Comparison of ENCODE assay signal across 16 cellular contexts in the genomic region with DNA sequence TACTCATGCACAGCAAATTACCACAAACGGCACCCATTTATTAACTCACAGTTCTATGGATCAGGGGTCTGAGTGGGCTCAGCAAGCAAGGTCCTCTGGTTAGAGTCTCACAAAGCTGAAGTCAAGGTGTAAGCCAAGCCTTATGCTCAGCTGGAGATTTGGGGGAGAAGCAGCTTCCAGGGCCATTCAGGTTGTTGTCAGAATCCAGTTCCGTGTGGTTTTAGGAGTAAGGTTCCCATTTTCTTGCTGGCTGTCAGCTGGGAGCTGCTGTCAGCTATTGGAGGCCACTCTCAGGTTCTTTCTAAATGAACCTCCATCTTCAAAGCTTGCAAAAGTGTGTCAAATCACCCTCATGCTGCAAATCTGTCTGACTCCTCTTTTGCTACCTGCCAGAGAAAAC. TPM values are rescaled to one million over a fixed set of nuclear protein-coding genes. Genes with fewer than 3 reads are reported as not detected.
DNase-seq lines count a peak whose midpoint lies in the region; ATAC-seq and TF ChIP-seq lines count a peak whose summit lies in the region.
"Had no signal": no experiment of that assay in that cellular context is flagged by ENCODE, and none has a peak within 500 bp of the region (broad histone marks: within the 10 kb centered on the region; RNA-seq: fewer than 3 reads in every experiment).

No MANE protein-coding gene starts in this region.

- no peaks in the 10 kb centered on the region for H3K27me3 ChIP-seq in left ventricle myocardium inferior (ENCODE audit: low read depth)
- H3K27me3 ChIP-seq in spleen (replicated peaks in 1 of 7), result peaks cover 0 to 8% (median 0%) of the 10 kb centered on the region in 7 donors
- no peaks in the 10 kb centered on the region for H3K27me3 ChIP-seq in effector memory CD4-positive, alpha-beta T cell (replicated peaks; ENCODE audit: control insufficient read depth, insufficient read depth, low read length, poor library complexity, severe bottlenecking)
- H3K27me3 ChIP-seq: BE2C had no signal

- intact Hi-C loops in left ventricle myocardium inferior (cut with micrococcal nuclease) (no loop called here), Right ventricle myocardium inferior (cut with DNase I) (no loop called here), spleen (cut with DNase I; ENCODE audit: low total_unique reads) (no loop called here)

- H3K4me3 ChIP-seq in left ventricle myocardium inferior, result no peak overlapping the region
- H3K4me3 ChIP-seq in spleen, result no peak overlapping the region
- no peak overlapping the region for H3K4me3 ChIP-seq in effector memory CD4-positive, alpha-beta T cell (ENCODE audit: insufficient read depth, low read depth, low read length, poor library complexity, severe bottlenecking)
- H3K4me3 ChIP-seq: A549, GM23338 had no signal

- no peak for ATAC-seq in Right ventricle myocardium inferior
- ATAC-seq in esophagus mucosa, result no peak
- ATAC-seq: A549, GM23338 had no signal

- H3K27ac ChIP-seq in left ventricle myocardium inferior (replicated peaks) (peak overlapping the region; percentile 89), spleen (peak overlapping the region in 7 of 8 donors; percentile 52 to 88 (median 75))
- H3K27ac ChIP-seq in effector memory CD4-positive, alpha-beta T cell (ENCODE audit: insufficient read depth, low read length, poor library complexity, severe bottlenecking), result no peak overlapping the region
- H3K27ac ChIP-seq: A549, C4-2B had no signal

- no peak for TF ChIP-seq POLR2A in spleen (IDR thresholded peaks at IDR 0.05)

- TF ChIP-seq CTCF in left ventricle myocardium inferior (IDR thresholded peaks at IDR 0.05; ENCODE audit: borderline replicate concordance), result no peak
- TF ChIP-seq CTCF in spleen (IDR thresholded peaks at IDR 0.05 in 8 of 11, conservative IDR thresholded peaks at IDR 0.05 in 3 of 11), result no peak

- no peak for DNase-seq in left ventricle myocardium inferior
- no peak for DNase-seq in Right ventricle myocardium inferior (ENCODE audit: missing footprints)
- peak; percentile 16 for DNase-seq in mesenteric fat pad (ENCODE audit: low spot score)
- DNase-seq in spleen, result no peak
- no peak for DNase-seq in effector memory CD4-positive, alpha-beta T cell
- DNase-seq: BE2C; CD4-positive, alpha-beta memory T cell; DMS153; EL; H7 had no signal

- 33 to 60% (median 45%) methylated on average over 2 of the region's 2 CpGs for WGBS in spleen, 5 donors

- peaks cover 48% of the 10 kb centered on the region for H3K4me1 ChIP-seq in left ventricle myocardium inferior
- H3K4me1 ChIP-seq in spleen, result peaks cover 0 to 37% (median 8%) of the 10 kb centered on the region in 6 donors
- H3K4me1 ChIP-seq in effector memory CD4-positive, alpha-beta T cell (ENCODE audit: control insufficient read depth, insufficient read depth, low read length, poor library complexity, severe bottlenecking), result no peaks in the 10 kb centered on the region

- no peaks in the 10 kb centered on the region for H3K36me3 ChIP-seq in left ventricle myocardium inferior
- H3K36me3 ChIP-seq in spleen, result no peaks in the 10 kb centered on the region
- no peaks in the 10 kb centered on the region for H3K36me3 ChIP-seq in effector memory CD4-positive, alpha-beta T cell (ENCODE audit: control insufficient read depth, insufficient read depth, low read length)
- H3K36me3 ChIP-seq: BE2C had no signal

- H3K9me3 ChIP-seq in left ventricle myocardium inferior (replicated peaks) (peaks cover 28% of the 10 kb centered on the region), spleen (peaks cover 0 to 28% (median 16%) of the 10 kb centered on the region in 8 donors)
- H3K9me3 ChIP-seq in effector memory CD4-positive, alpha-beta T cell (ENCODE audit: control insufficient read depth, low read length), result peaks cover 5% of the 10 kb centered on the region
- H3K9me3 ChIP-seq: BE2C had no signal

RNA-seq across cellular contexts. Expression of gene FCN2, which starts 17.7 kb away (rescaled TPM):
- total RNA-seq in left ventricle myocardium inferior, result not detected
- not detected for total RNA-seq in Right ventricle myocardium inferior
- total RNA-seq in mesenteric fat pad, result 1.2 TPM
- 1 to 10 TPM in 4 of 7 donors, under 1 TPM in 2, not detected in 1; 0.65 to 7.6 (median 1.9) TPM for total RNA-seq in spleen
- 1 to 10 TPM in 2 of 3 donors, under 1 TPM in 1; 0.38 to 3.7 (median 1.0) TPM for polyA plus RNA-seq in spleen
- 0.16 TPM for total RNA-seq in esophagus mucosa
- total RNA-seq: CD4-positive, alpha-beta memory T cell; GM23338; H7; HT-29 had no signal
- polyA plus RNA-seq: A549; AG04450; CD4-positive, alpha-beta memory T cell; GM23338 had no signal

RNA-seq across cellular contexts. Expression of gene FCN1, which starts 19.4 kb away (rescaled TPM):
- total RNA-seq in left ventricle myocardium inferior (2.9 TPM), Right ventricle myocardium inferior (5.7 TPM), mesenteric fat pad (27.9 TPM), spleen (100 to 1,000 TPM in 3 of 7 donors, 10 to 100 TPM in 4; 33.1 to 209 (median 77.5) TPM), esophagus mucosa (0.12 TPM)
- polyA plus RNA-seq in spleen, result 10 to 100 TPM in 2 of 3 donors, 1 to 10 TPM in 1; 5.2 to 30.0 (median 21.9) TPM
- total RNA-seq: GM23338, H7, HT-29 had no signal
- polyA plus RNA-seq: A549, AG04450, GM23338 had no signal
